Comparison of ENCODE assay signal across 11 cellular contexts in the genomic region with DNA sequence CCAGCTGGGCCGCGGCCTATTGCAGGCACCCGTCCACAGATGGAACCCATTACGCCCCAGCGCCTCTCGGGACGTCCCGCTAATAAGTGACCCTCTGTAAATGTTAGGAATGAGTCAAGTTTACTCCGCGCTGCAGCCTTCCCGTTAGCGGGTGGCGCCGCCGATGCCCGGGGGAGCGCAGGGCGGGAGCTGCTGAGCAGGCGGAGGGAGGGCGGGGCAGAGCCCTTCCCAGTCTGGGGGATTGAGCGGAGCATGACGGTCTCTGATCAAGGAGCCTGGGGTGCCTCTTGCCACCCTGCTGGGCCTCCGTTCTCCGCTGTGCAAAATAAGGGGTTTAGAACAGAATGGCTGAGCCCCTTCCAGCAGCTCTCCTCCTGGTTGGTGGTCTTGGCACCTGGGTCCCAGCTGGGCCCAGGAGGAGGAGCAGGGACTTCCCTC. TPM values are rescaled to one million over a fixed set of nuclear protein-coding genes. Genes with fewer than 3 reads are reported as not detected.
DNase-seq lines count a peak whose midpoint lies in the region; ATAC-seq, FAIRE-seq and TF ChIP-seq lines count a peak whose summit lies in the region.
"Had no signal": no experiment of that assay in that cellular context is flagged by ENCODE, and none has a peak within 500 bp of the region (broad histone marks: within the 10 kb centered on the region; RNA-seq: fewer than 3 reads in every experiment).

No MANE protein-coding gene starts in this region.

- H3K4me3 ChIP-seq in coronary artery (peak overlapping the region; percentile 25), left lung (no peak overlapping the region)

- intact Hi-C loops in left lung (cut with DNase I): no loop called here

- in situ Hi-C loops in G401 (cut with HindIII; ENCODE audit: low sequenced_read_pairs): no loop called here

- DNase-seq in activated naive CD4-positive, alpha-beta T cell treated with anti-CD3 and anti-CD28 coated beads, Interleukin-2, amount 50 U/mL, for 16 hours: peak; percentile 1
- no peak for DNase-seq in activated naive CD4-positive, alpha-beta T cell (lab: John Stamatoyannopoulos, UW)
- DNase-seq in coronary artery (ENCODE audit: low spot score) (no peak), left lung (peak; percentile 52 to 79), AML-193 (lab: John Stamatoyannopoulos, UW) (no peak), G401 (ENCODE audit: low spot score) (no peak), RCC 7860 (ENCODE audit: low spot score) (no peak)
- DNase-seq: activated B cell treated with CpG ODN at 0.5 μM for 24 hours, hippocampal formation had no signal

- peaks cover 3 to 31% of the 10 kb centered on the region in 2 donors for H3K27me3 ChIP-seq in left lung

- TF ChIP-seq CTCF in coronary artery (IDR thresholded peaks at IDR 0.05): no peak
- no peak for TF ChIP-seq CTCF in left lung (IDR thresholded peaks at IDR 0.05)

- H3K36me3 ChIP-seq in left lung: no peaks in the 10 kb centered on the region

- peak overlapping the region in 1 of 2 donors; percentile 69 for H3K27ac ChIP-seq in coronary artery
- peak overlapping the region; percentile 28 to 44 for H3K27ac ChIP-seq in left lung
- H3K27ac ChIP-seq: HL-60 had no signal

- H3K9me3 ChIP-seq in left lung: no peaks in the 10 kb centered on the region

- peak; percentile 55 for ATAC-seq in left lung
- ATAC-seq in GM19463 (IDR thresholded peaks at IDR 0.05; ENCODE audit: unreplicated experiment): no peak

- peaks cover 14 to 24% of the 10 kb centered on the region in 2 donors for H3K4me1 ChIP-seq in left lung

- no peak for FAIRE-seq in RCC 7860 (lab: Jason Lieb, UNC)

RNA-seq across cellular contexts. Expression of gene CROCC2, which starts 10.5 kb away (rescaled TPM):
- 1 to 10 TPM in 1 of 2 donors, under 1 TPM in 1; 0.32 to 2.3 TPM for total RNA-seq in left lung
- total RNA-seq in G401 (2014; rRNA removed; shearing (Covaris generic)): not detected in 2 replicates
- total RNA-seq: activated B cell treated with CpG ODN at 0.5 μM for 24 hours had no signal

RNA-seq across cellular contexts. Expression of gene MAB21L4, which starts 20.6 kb away (rescaled TPM):
- total RNA-seq in left lung: 10 to 100 TPM; 20.6 to 35.7 TPM
- total RNA-seq in G401 (2014; rRNA removed; shearing (Covaris generic)): not detected in 2 replicates
- total RNA-seq: activated B cell treated with CpG ODN at 0.5 μM for 24 hours had no signal

RNA-seq across cellular contexts. Expression of gene AGXT, which starts 48.0 kb away (rescaled TPM):
- total RNA-seq in left lung: not detected
- total RNA-seq in G401 (2014; rRNA removed; shearing (Covaris generic)): not detected in 2 replicates
- total RNA-seq: activated B cell treated with CpG ODN at 0.5 μM for 24 hours had no signal

Comparison
In these comparisons a context has a peak if more than half of its experiments do, and no peak if none do; other contexts are left out.
1. DNase-seq: peak in activated naive CD4-positive, alpha-beta T cell treated with anti-CD3 and anti-CD28 coated beads, Interleukin-2, amount 50 U/mL, for 16 hours (single experiment) and left lung (2 of 2); none in activated naive CD4-positive, alpha-beta T cell (0 of 4), coronary artery (single experiment), AML-193 (0 of 2), G401 (single experiment) and RCC 7860 (single experiment).
2. RNA of gene MAB21L4, which starts 20.6 kb away (total RNA-seq): 20.6 to 35.7 TPM in left lung; not detected in G401; every median in the first group is over 10 times any median in the second.